Comparison of ENCODE assay signal across 28 cellular contexts in genomic region chr7:1419310-1419634, GRCh38.
"Had no signal": no experiment of that assay in that cellular context is flagged by ENCODE, and none has a peak within 500 bp of the region (broad histone marks: within the 10 kb centered on the region; RNA-seq: fewer than 3 reads in every experiment).

No MANE protein-coding gene starts in this region.

- H3K36me3 ChIP-seq: ascending aorta, cardiac muscle cell, Peyer's patch had no signal

- H3K27ac ChIP-seq: ascending aorta, cardiac muscle cell, KMS-11, Peyer's patch, RWPE1, VCaP had no signal

- H3K27ac Mint-ChIP-seq: activated B cell treated with CpG ODN at 0.5 μM for 24 hours; activated CD4-positive, alpha-beta memory T cell treated with anti-CD3 and anti-CD28 coated beads, Interleukin-2, amount 10 ng/mL, durations not matched to agents 7 days and 5 days; activated CD8-positive, alpha-beta memory T cell treated with anti-CD3 and anti-CD28 coated beads, Interleukin-2, amount 10 ng/mL, durations not matched to agents 7 days and 5 days; activated naive CD4-positive, alpha-beta T cell treated with anti-CD3 and anti-CD28 coated beads, Interleukin-2, amount 10 ng/mL, durations not matched to agents 7 days and 5 days; activated naive CD8-positive, alpha-beta T cell; T-cell had no signal

- DNase-seq: activated B cell treated with CpG ODN at 0.5 μM for 24 hours; activated CD4-positive, alpha-beta memory T cell treated with anti-CD3 and anti-CD28 coated beads, Interleukin-2, amount 10 ng/mL, durations not matched to agents 7 days and 5 days; activated CD4-positive, alpha-beta T cell treated with anti-CD3 and anti-CD28 coated beads for 4 hours; activated CD4-positive, CD25-positive, alpha-beta regulatory T cell treated with anti-CD3 and anti-CD28 coated beads, Interleukin-2, amount 50 U/mL, for 72 hours; activated CD8-positive, alpha-beta memory T cell treated with anti-CD3 and anti-CD28 coated beads for 24 hours; activated CD8-positive, alpha-beta memory T cell treated with anti-CD3 and anti-CD28 coated beads, Interleukin-2, amount 10 ng/mL, durations not matched to agents 7 days and 5 days; activated CD8-positive, alpha-beta memory T cell treated with anti-CD3 and anti-CD28 coated beads, Interleukin-2, amount 50 U/mL, for 48 hours; activated effector memory CD4-positive, alpha-beta T cell treated with Interleukin-2 at 50 U/mL for 16 hours; activated naive CD4-positive, alpha-beta T cell treated with anti-CD3 and anti-CD28 coated beads, Interleukin-2, amount 10 ng/mL, durations not matched to agents 7 days and 5 days; activated T-cell treated with anti-CD3 and anti-CD28 coated beads, Interleukin-2, amount 50 U/mL, for 48 hours; NCI-H1092; NCI-H1694 treated with DMSO at 0.1 percent for 48 hours; NCI-H510A; NCI-H526; NCI-H748 treated with DMSO at 0.1 percent for 48 hours; Peyer's patch; SIG-M5; T-cell; T-helper 17 cell; T-helper 9 cell had no signal

- H3K9ac ChIP-seq: KMS-11 had no signal

- H3K36me3 Mint-ChIP-seq: activated CD8-positive, alpha-beta memory T cell treated with anti-CD3 and anti-CD28 coated beads, Interleukin-2, amount 10 ng/mL, durations not matched to agents 7 days and 5 days; activated naive CD4-positive, alpha-beta T cell treated with anti-CD3 and anti-CD28 coated beads, Interleukin-2, amount 10 ng/mL, durations not matched to agents 7 days and 5 days; activated naive CD8-positive, alpha-beta T cell; T-cell had no signal

- H3K27me3 Mint-ChIP-seq: T-helper 17 cell had no signal

- H3K4me1 ChIP-seq: ascending aorta, Peyer's patch had no signal

- H3K4me3 Mint-ChIP-seq: activated B cell treated with CpG ODN at 0.5 μM for 24 hours; activated CD4-positive, alpha-beta memory T cell treated with anti-CD3 and anti-CD28 coated beads, Interleukin-2, amount 10 ng/mL, durations not matched to agents 7 days and 5 days; activated CD8-positive, alpha-beta memory T cell treated with anti-CD3 and anti-CD28 coated beads, Interleukin-2, amount 10 ng/mL, durations not matched to agents 7 days and 5 days; activated naive CD4-positive, alpha-beta T cell treated with anti-CD3 and anti-CD28 coated beads, Interleukin-2, amount 10 ng/mL, durations not matched to agents 7 days and 5 days; activated naive CD8-positive, alpha-beta T cell; central memory CD8-positive, alpha-beta T cell; T-cell; T-helper 17 cell had no signal

- ATAC-seq: activated CD8-positive, alpha-beta memory T cell treated with anti-CD3 and anti-CD28 coated beads, Interleukin-2, amount 10 ng/mL, durations not matched to agents 7 days and 5 days; Right ventricle myocardium inferior; T-cell; T-helper 17 cell had no signal

- H3K9me3 ChIP-seq: ascending aorta, Peyer's patch had no signal

- H3K4me3 ChIP-seq: ascending aorta, cardiac muscle cell, Peyer's patch had no signal

- H3K9me3 Mint-ChIP-seq: activated B cell treated with CpG ODN at 0.5 μM for 24 hours; activated CD4-positive, alpha-beta memory T cell treated with anti-CD3 and anti-CD28 coated beads, Interleukin-2, amount 10 ng/mL, durations not matched to agents 7 days and 5 days; activated naive CD4-positive, alpha-beta T cell treated with anti-CD3 and anti-CD28 coated beads, Interleukin-2, amount 10 ng/mL, durations not matched to agents 7 days and 5 days; central memory CD8-positive, alpha-beta T cell; T-cell had no signal
